Comparison of ENCODE assay signal across 1 cellular context in the genomic region with DNA sequence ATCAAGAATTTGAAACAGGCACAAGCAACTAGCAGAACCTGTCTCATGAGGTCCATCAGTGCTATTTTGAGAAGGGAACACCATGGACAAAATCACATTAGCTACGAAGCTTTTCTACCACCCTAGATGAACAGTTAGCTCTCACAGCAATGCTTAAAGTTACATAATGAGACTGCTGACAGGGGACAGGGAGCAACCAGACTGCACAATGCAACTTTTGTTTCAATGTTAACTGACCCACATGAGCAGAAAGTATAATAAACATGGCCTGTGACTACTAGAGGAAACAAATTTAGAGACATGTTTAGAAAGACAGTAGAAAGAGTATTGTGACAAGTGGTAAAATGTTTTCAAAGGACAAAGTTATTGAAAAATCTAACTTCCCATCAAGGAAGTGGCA.
A peak's percentile ranks its signal among the peaks of the same experiment; 100 is the strongest.
TF ChIP-seq lines count a peak whose summit lies in the region.

No MANE protein-coding gene starts in this region.

TF ChIP-seq in HepG2, 621 proteins besides CTCF, POLR2A, EP300 and RAD21 (continued from another document):
- TF ChIP-seq DPF2 (CRISPR knock-in tag; IDR thresholded peaks at IDR 0.05; ENCODE audit: borderline replicate concordance, low read depth) = peak; percentile 72
- peak; percentile 88 for TF ChIP-seq ZNF331 (CRISPR knock-in tag; IDR thresholded peaks at IDR 0.05)
- TF ChIP-seq MIXL1 (CRISPR knock-in tag; IDR thresholded peaks at IDR 0.05) = peak; percentile 82
- no peak for TF ChIP-seq HIVEP1 (CRISPR knock-in tag; IDR thresholded peaks at IDR 0.05)
- TF ChIP-seq IRF2 (CRISPR knock-in tag; IDR thresholded peaks at IDR 0.05) = peak; percentile 33; the same call in 1 of the 2 replicates
- TF ChIP-seq TEAD3 (CRISPR knock-in tag; optimal IDR thresholded peaks at IDR 0.05; ENCODE audit: borderline replicate concordance) = peak; percentile 51
- peak; percentile 60 for TF ChIP-seq MED1 (CRISPR knock-in tag; IDR thresholded peaks at IDR 0.05)
- peak; percentile 71 for TF ChIP-seq HNF4A (CRISPR knock-in tag; IDR thresholded peaks at IDR 0.05)
- no peak for TF ChIP-seq SOX6 (IDR thresholded peaks at IDR 0.05)
- peak; percentile 84 for TF ChIP-seq SOX6 (CRISPR knock-in tag; IDR thresholded peaks at IDR 0.05)
- TF ChIP-seq POGZ (CRISPR knock-in tag; IDR thresholded peaks at IDR 0.05) = peak; percentile 72
- TF ChIP-seq FOXP1 (IDR thresholded peaks at IDR 0.05) = no peak
- TF ChIP-seq FOXP1 (CRISPR knock-in tag; IDR thresholded peaks at IDR 0.05) = peak; percentile 74
- TF ChIP-seq RXRB (CRISPR knock-in tag; IDR thresholded peaks at IDR 0.05; ENCODE audit: borderline replicate concordance) = peak; percentile 61; the same call in 1 of the 2 replicates
- TF ChIP-seq ZNF292 (CRISPR knock-in tag; IDR thresholded peaks at IDR 0.05; ENCODE audit: borderline replicate concordance, low read depth) = peak; percentile 92; the same call in 1 of the 2 replicates
- peak; percentile 75 for TF ChIP-seq FOXP4 (CRISPR knock-in tag; IDR thresholded peaks at IDR 0.05)
- TF ChIP-seq FOXA3 (CRISPR knock-in tag; IDR thresholded peaks at IDR 0.05) = peak; percentile 66
- peak; percentile 49; the same call in 1 of the 2 replicates for TF ChIP-seq KAT8 (CRISPR knock-in tag; IDR thresholded peaks at IDR 0.05)
- TF ChIP-seq, protein P1, sequence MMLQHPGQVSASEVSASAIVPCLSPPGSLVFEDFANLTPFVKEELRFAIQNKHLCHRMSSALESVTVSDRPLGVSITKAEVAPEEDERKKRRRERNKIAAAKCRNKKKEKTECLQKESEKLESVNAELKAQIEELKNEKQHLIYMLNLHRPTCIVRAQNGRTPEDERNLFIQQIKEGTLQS (CRISPR knock-in tag; IDR thresholded peaks at IDR 0.05) = no peak
- 0 out of 2 replicates have a peak, but pooled peaks have one; percentile 31 for TF ChIP-seq ZFX (CRISPR knock-in tag; IDR thresholded peaks at IDR 0.05; ENCODE audit: low read depth)
- no peak for TF ChIP-seq KDM2A (CRISPR knock-in tag; IDR thresholded peaks at IDR 0.05; ENCODE audit: borderline replicate concordance, low read depth)
- TF ChIP-seq KLF13 (CRISPR knock-in tag; IDR thresholded peaks at IDR 0.05) = no peak
- no peak for TF ChIP-seq NRL (CRISPR knock-in tag; IDR thresholded peaks at IDR 0.05; ENCODE audit: borderline replicate concordance)
- TF ChIP-seq ZNF441 (CRISPR knock-in tag; IDR thresholded peaks at IDR 0.05; ENCODE audit: borderline replicate concordance) = no peak
- TF ChIP-seq TEF (CRISPR knock-in tag; IDR thresholded peaks at IDR 0.05) = peak; percentile 93; the same call in 1 of the 2 replicates
- no peak for TF ChIP-seq HBP1 (CRISPR knock-in tag; IDR thresholded peaks at IDR 0.05; ENCODE audit: low read depth)
- TF ChIP-seq, protein P2, sequence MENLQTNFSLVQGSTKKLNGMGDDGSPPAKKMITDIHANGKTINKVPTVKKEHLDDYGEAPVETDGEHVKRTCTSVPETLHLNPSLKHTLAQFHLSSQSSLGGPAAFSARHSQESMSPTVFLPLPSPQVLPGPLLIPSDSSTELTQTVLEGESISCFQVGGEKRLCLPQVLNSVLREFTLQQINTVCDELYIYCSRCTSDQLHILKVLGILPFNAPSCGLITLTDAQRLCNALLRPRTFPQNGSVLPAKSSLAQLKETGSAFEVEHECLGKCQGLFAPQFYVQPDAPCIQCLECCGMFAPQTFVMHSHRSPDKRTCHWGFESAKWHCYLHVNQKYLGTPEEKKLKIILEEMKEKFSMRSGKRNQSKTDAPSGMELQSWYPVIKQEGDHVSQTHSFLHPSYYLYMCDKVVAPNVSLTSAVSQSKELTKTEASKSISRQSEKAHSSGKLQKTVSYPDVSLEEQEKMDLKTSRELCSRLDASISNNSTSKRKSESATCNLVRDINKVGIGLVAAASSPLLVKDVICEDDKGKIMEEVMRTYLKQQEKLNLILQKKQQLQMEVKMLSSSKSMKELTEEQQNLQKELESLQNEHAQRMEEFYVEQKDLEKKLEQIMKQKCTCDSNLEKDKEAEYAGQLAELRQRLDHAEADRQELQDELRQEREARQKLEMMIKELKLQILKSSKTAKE (CRISPR knock-in tag; IDR thresholded peaks at IDR 0.05; ENCODE audit: borderline replicate concordance) = no peak
- no peak for TF ChIP-seq ZNF724P (CRISPR knock-in tag; IDR thresholded peaks at IDR 0.05; ENCODE audit: borderline replicate concordance)
- 0 out of 2 replicates have a peak, but pooled peaks have one; percentile 46 for TF ChIP-seq SOX13 (IDR thresholded peaks at IDR 0.05)
- peak in 1 of 2 experiments; percentile 84; a peak in 2 of 4 replicates for TF ChIP-seq SOX13 (CRISPR knock-in tag; conservative IDR thresholded peaks at IDR 0.05 in 1 of 2, IDR thresholded peaks at IDR 0.05 in 1 of 2)
- peak; percentile 63; the same call in 1 of the 2 replicates for TF ChIP-seq GATAD2A (CRISPR knock-in tag; IDR thresholded peaks at IDR 0.05)
- TF ChIP-seq NCOA2 (CRISPR knock-in tag; IDR thresholded peaks at IDR 0.05) = peak; percentile 9; the same call in 1 of the 2 replicates
- peak; percentile 60 for TF ChIP-seq BCL6 (CRISPR knock-in tag; IDR thresholded peaks at IDR 0.05)
- TF ChIP-seq ZNF556 (CRISPR knock-in tag; IDR thresholded peaks at IDR 0.05; ENCODE audit: borderline replicate concordance) = no peak
- TF ChIP-seq ZMYM4 (CRISPR knock-in tag; IDR thresholded peaks at IDR 0.05) = peak; percentile 62; the same call in 1 of the 2 replicates
- peak; percentile 73; the same call in 1 of the 2 replicates for TF ChIP-seq ZNF205 (CRISPR knock-in tag; IDR thresholded peaks at IDR 0.05)
- TF ChIP-seq ZBTB20 (CRISPR knock-in tag; IDR thresholded peaks at IDR 0.05; ENCODE audit: borderline replicate concordance, low read depth) = no peak
- TF ChIP-seq, protein P3, sequence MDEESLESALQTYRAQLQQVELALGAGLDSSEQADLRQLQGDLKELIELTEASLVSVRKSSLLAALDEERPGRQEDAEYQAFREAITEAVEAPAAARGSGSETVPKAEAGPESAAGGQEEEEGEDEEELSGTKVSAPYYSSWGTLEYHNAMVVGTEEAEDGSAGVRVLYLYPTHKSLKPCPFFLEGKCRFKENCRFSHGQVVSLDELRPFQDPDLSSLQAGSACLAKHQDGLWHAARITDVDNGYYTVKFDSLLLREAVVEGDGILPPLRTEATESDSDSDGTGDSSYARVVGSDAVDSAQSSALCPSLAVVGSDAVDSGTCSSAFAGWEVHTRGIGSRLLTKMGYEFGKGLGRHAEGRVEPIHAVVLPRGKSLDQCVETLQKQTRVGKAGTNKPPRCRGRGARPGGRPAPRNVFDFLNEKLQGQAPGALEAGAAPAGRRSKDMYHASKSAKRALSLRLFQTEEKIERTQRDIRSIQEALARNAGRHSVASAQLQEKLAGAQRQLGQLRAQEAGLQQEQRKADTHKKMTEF (CRISPR knock-in tag; IDR thresholded peaks at IDR 0.05) = 0 out of 2 replicates have a peak, but pooled peaks have one; percentile 37
- TF ChIP-seq, protein P4, sequence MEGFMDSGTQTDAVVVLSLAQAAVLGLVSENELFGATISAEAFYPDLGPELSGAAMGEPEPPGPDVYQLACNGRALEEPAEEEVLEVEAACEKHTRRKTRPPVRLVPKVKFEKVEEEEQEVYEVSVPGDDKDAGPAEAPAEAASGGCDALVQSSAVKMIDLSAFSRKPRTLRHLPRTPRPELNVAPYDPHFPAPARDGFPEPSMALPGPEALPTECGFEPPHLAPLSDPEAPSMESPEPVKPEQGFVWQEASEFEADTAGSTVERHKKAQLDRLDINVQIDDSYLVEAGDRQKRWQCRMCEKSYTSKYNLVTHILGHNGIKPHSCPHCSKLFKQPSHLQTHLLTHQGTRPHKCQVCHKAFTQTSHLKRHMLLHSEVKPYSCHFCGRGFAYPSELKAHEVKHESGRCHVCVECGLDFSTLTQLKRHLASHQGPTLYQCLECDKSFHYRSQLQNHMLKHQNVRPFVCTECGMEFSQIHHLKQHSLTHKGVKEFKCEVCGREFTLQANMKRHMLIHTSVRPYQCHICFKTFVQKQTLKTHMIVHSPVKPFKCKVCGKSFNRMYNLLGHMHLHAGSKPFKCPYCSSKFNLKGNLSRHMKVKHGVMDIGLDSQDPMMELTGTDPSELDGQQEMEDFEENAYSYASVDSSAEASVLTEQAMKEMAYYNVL (CRISPR knock-in tag; IDR thresholded peaks at IDR 0.05; ENCODE audit: borderline replicate concordance) = peak; percentile 24; the same call in 1 of the 2 replicates
- TF ChIP-seq HDAC2 (CRISPR knock-in tag; IDR thresholded peaks at IDR 0.05) = peak; percentile 69
- TF ChIP-seq HMG20A (CRISPR knock-in tag; IDR thresholded peaks at IDR 0.05; ENCODE audit: borderline replicate concordance) = peak; percentile 68; the same call in 1 of the 2 replicates
- TF ChIP-seq CEBPG (CRISPR knock-in tag; IDR thresholded peaks at IDR 0.05) = peak; percentile 78
- peak; percentile 37; the same call in 1 of the 2 replicates for TF ChIP-seq SALL1 (CRISPR knock-in tag; IDR thresholded peaks at IDR 0.05)
- peak; percentile 49; the same call in 1 of the 2 replicates for TF ChIP-seq PPARG (CRISPR knock-in tag; conservative IDR thresholded peaks at IDR 0.05)
- TF ChIP-seq AHDC1 (CRISPR knock-in tag; IDR thresholded peaks at IDR 0.05; ENCODE audit: borderline replicate concordance) = peak; percentile 47; the same call in 1 of the 2 replicates
